8 cellular contexts compared by ENCODE assay signal in genomic region chr16:2778692-2778958, GRCh38. TPM values are rescaled to one million over a fixed set of nuclear protein-coding genes. Genes with fewer than 3 reads are reported as not detected.
DNase-seq lines count a peak whose midpoint lies in the region; ATAC-seq, FAIRE-seq and TF ChIP-seq lines count a peak whose summit lies in the region.
"Had no signal": no experiment of that assay in that cellular context is flagged by ENCODE, and none has a peak within 500 bp of the region (broad histone marks: within the 10 kb centered on the region; RNA-seq: fewer than 3 reads in every experiment).

No MANE protein-coding gene starts in this region.

- TF ChIP-seq POLR2A in HepG2 (IDR thresholded peaks at IDR 0.05; ENCODE audit: insufficient read depth in 1 of 2, low read depth in 2 of 2, low read length in 2 of 2) = no peak; a peak in 1 of 4 replicates
- TF ChIP-seq POLR2A in right lobe of liver (IDR thresholded peaks at IDR 0.05) = no peak
- TF ChIP-seq POLR2A in vagina (IDR thresholded peaks at IDR 0.05) = no peak

- TF ChIP-seq RAD21 in HepG2 (CRISPR knock-in tag; IDR thresholded peaks at IDR 0.05) = no peak

- no peak for TF ChIP-seq EP300 in HepG2 (IDR thresholded peaks at IDR 0.05; ENCODE audit: low read depth in 2 of 2, low read length in 2 of 2)
- TF ChIP-seq EP300 in HepG2 (CRISPR knock-in tag; IDR thresholded peaks at IDR 0.05; ENCODE audit: borderline replicate concordance) = no peak

- no peak for ATAC-seq in HepG2
- ATAC-seq in right lobe of liver = no peak

- peak overlapping the region in 2 of 3 experiments; percentile 98 to 100; a peak in 4 of 6 replicates for H3K4me3 ChIP-seq in HepG2 (replicated peaks in 1 of 3; ENCODE audit: insufficient read depth in 1 of 3, low read depth in 2 of 3, low read length in 3 of 3)
- peak overlapping the region in 1 of 3 donors; percentile 75 for H3K4me3 ChIP-seq in right lobe of liver
- no peak overlapping the region for H3K4me3 ChIP-seq in right atrium auricular region
- H3K4me3 ChIP-seq in vagina = peak overlapping the region in 1 of 2 donors; percentile 99

- H3K4me1 ChIP-seq in HepG2 (ENCODE audit: insufficient read depth, low read length) = peaks cover 25% of the 10 kb centered on the region
- H3K4me1 ChIP-seq in right lobe of liver = peaks cover 0 to 16% (median 3%) of the 10 kb centered on the region in 4 donors
- peaks cover 0 to 37% of the 10 kb centered on the region in 2 donors for H3K4me1 ChIP-seq in right atrium auricular region
- H3K4me1 ChIP-seq in vagina = peaks cover 40% of the 10 kb centered on the region

- H3K36me3 ChIP-seq in HepG2 (replicated peaks in 1 of 2; ENCODE audit: control insufficient read depth in 1 of 2, insufficient read depth in 2 of 2, low read length in 2 of 2) (peaks cover 7 to 13% of the 10 kb centered on the region in 2 experiments; a peak in 4 of 5 replicates), right lobe of liver (peaks cover 0 to 13% (median under 1%) of the 10 kb centered on the region in 4 donors), right atrium auricular region (no peaks in the 10 kb centered on the region), vagina (peaks cover 0 to 11% of the 10 kb centered on the region in 2 donors)

- H3K9ac ChIP-seq in HepG2 (ENCODE audit: insufficient read depth, low read depth, low read length) = 0 out of 2 replicates have a peak overlapping the region, but pooled peaks have one; percentile 100

- CTCF ChIA-PET in HepG2 (lab: Yijun Ruan, JAX; ENCODE audit: low intra/inter-chr PET ratio, low total read pairs) = no interaction called here

- intact Hi-C loops in HepG2 (cut with micrococcal nuclease; ENCODE audit: unreplicated experiment) (no loop called here), right lobe of liver (cut with DNase I) (no loop called here), vagina (cut with DNase I) (no loop called here)

- in situ Hi-C loops in HepG2 (cut with HindIII; ENCODE audit: extremely low pct_ligation_motif_present, low pct_unique_long_range_greater_than_20kb) = no loop called here

- no peak overlapping the region for H2AFZ ChIP-seq in HepG2 (ENCODE audit: low read length)

- peaks cover 0 to 14% of the 10 kb centered on the region in 2 experiments; a peak in 4 of 5 replicates for H3K27me3 ChIP-seq in HepG2 (ENCODE audit: control insufficient read depth in 1 of 2, insufficient read depth in 2 of 2, low read length in 2 of 2)
- no peaks in the 10 kb centered on the region for H3K27me3 ChIP-seq in right lobe of liver
- no peaks in the 10 kb centered on the region for H3K27me3 ChIP-seq in right atrium auricular region
- H3K27me3 ChIP-seq in vagina = no peaks in the 10 kb centered on the region

- TF ChIP-seq CTCF in HepG2 (CRISPR knock-in tag; IDR thresholded peaks at IDR 0.05) (no peak), right lobe of liver (IDR thresholded peaks at IDR 0.05) (no peak), right atrium auricular region (IDR thresholded peaks at IDR 0.05) (no peak), vagina (IDR thresholded peaks at IDR 0.05) (no peak)

- FAIRE-seq in HepG2 (lab: Jason Lieb, UNC) = no peak

- no TSS peak for BruUV-seq in HepG2 (replicated peaks; lab: Mats Ljungman, UMichigan)

- no peaks in the 10 kb centered on the region for H3K9me3 ChIP-seq in HepG2 (ENCODE audit: low read length)
- no peaks in the 10 kb centered on the region for H3K9me3 ChIP-seq in right lobe of liver
- H3K9me3 ChIP-seq in right atrium auricular region = no peaks in the 10 kb centered on the region
- H3K9me3 ChIP-seq in vagina = no peaks in the 10 kb centered on the region

- no peaks in the 10 kb centered on the region for H4K20me1 ChIP-seq in HepG2 (ENCODE audit: insufficient read depth, low read length)

- no peak for DNase-seq in HepG2 (ENCODE audit: low spot score)
- DNase-seq in right lobe of liver = no peak
- DNase-seq in right atrium auricular region (ENCODE audit: low spot score) = no peak
- DNase-seq in vagina (ENCODE audit: extremely low spot score in 2 of 2) = no peak
- DNase-seq in hepatic stellate cell (ENCODE audit: low spot score) = no peak
- no peak for DNase-seq in NCI-H82 (lab: John Stamatoyannopoulos, UW)
- DNase-seq: DMS79 had no signal

- H3K4me2 ChIP-seq in HepG2 (ENCODE audit: low read depth, low read length) = peak overlapping the region; percentile 100

- 98% methylated on average over 12 of the region's 12 CpGs for WGBS in HepG2 (ENCODE audit: low lambda C conversion rate)
- no CpG with 5 or more reads among the region's 12 CpGs for WGBS in right lobe of liver (ENCODE audit: insufficient coverage, low coverage, low lambda C conversion rate, missing lambda C conversion rate)

- H3K79me2 ChIP-seq in HepG2 (ENCODE audit: insufficient read depth, low read length) = peaks cover 33% of the 10 kb centered on the region

- H3K27ac ChIP-seq in HepG2 (ENCODE audit: extremely low read length, insufficient read depth, low read length) (no peak overlapping the region), right lobe of liver (no peak overlapping the region), right atrium auricular region (peak overlapping the region; percentile 98 to 100), vagina (peak overlapping the region; percentile 100)

- POLR2A ChIA-PET in HepG2 (lab: Yijun Ruan, JAX) = interaction anchor here (1.7 to 6.1 kb wide), 2 partner anchors 16 to 26 kb away, joined by 5 to 74 read pairs; partner anchors contain the start of gene SRRM2

RNA-seq across cellular contexts. Expression of gene ELOB, which starts 1.5 kb away (rescaled TPM):
- total RNA-seq in HepG2 (2016; rRNA removed; fragmentation: Illumina TruSeq; extraction: Trizol) (208 and 253 TPM in 2 replicates), right lobe of liver (100 to 1,000 TPM in 5 of 6 experiments, 10 to 100 TPM in 1; 97.5 to 521 (median 122) TPM), right atrium auricular region (100 to 1,000 TPM; 408 to 856 TPM), vagina (530 TPM)
- total RNA-seq in HepG2 (2016; cell fraction: cytosol; rRNA removed; fragmentation: Illumina TruSeq; extraction: Trizol; ENCODE audit: low read depth) = 337 and 393 TPM in 2 replicates
- total RNA-seq in HepG2 (2016; cell fraction: insoluble cytoplasmic fraction; rRNA removed; fragmentation: Illumina TruSeq; extraction: Trizol) = 204 and 279 TPM in 2 replicates
- 174 and 204 TPM in 2 replicates for total RNA-seq in HepG2 (2016; cell fraction: membrane; rRNA removed; fragmentation: Illumina TruSeq; extraction: Trizol)
- 53.2 and 75.0 TPM in 2 replicates for total RNA-seq in HepG2 (2016; cell fraction: nucleus; rRNA removed; fragmentation: Illumina TruSeq; extraction: Trizol)
- 225 and 236 TPM in 2 replicates for polyA plus RNA-seq in HepG2 (2011; rRNA removed)
- polyA plus RNA-seq in HepG2 (2011; cell fraction: cytosol; rRNA removed) = 204 and 385 TPM in 2 replicates
- polyA plus RNA-seq in HepG2 (2011; cell fraction: nucleus; rRNA removed) = 89.2 and 109 TPM in 2 replicates
- 108 and 117 TPM in 2 replicates for polyA plus RNA-seq in HepG2 (2012)
- 547 and 569 TPM in 2 replicates for polyA plus RNA-seq in HepG2 (2016; cell fraction: cytosol; fragmentation: Illumina TruSeq; extraction: Trizol; ENCODE audit: low read depth)
- 265 and 294 TPM in 2 replicates for polyA plus RNA-seq in HepG2 (2016; cell fraction: insoluble cytoplasmic fraction; fragmentation: Illumina TruSeq; extraction: Trizol; ENCODE audit: low read depth)
- 203 and 243 TPM in 2 replicates for polyA plus RNA-seq in HepG2 (2016; cell fraction: membrane; fragmentation: Illumina TruSeq; extraction: Trizol; ENCODE audit: low read depth)
- 127 and 128 TPM in 2 replicates for polyA plus RNA-seq in HepG2 (2016; cell fraction: nucleus; fragmentation: Illumina TruSeq; extraction: Trizol; ENCODE audit: insufficient read depth, low read depth)
- polyA minus RNA-seq in HepG2 (2011; rRNA and poly(A)+ RNA removed; ENCODE audit: low replicate concordance) = 125 and 227 TPM in 2 replicates
- polyA minus RNA-seq in HepG2 (2011; cell fraction: cytosol; rRNA and poly(A)+ RNA removed) = 25.2 and 36.1 TPM in 2 replicates
- polyA minus RNA-seq in HepG2 (2011; cell fraction: nucleus; rRNA and poly(A)+ RNA removed) = 9.8 and 9.9 TPM in 2 replicates

RNA-seq across cellular contexts. Expression of gene PRSS33, which starts 8.7 kb away (rescaled TPM):
- total RNA-seq in HepG2 (2016; rRNA removed; fragmentation: Illumina TruSeq; extraction: Trizol) (not detected in 2 replicates), right lobe of liver (not detected), right atrium auricular region (not detected), vagina (not detected)
- total RNA-seq in HepG2 (2016; cell fraction: cytosol; rRNA removed; fragmentation: Illumina TruSeq; extraction: Trizol; ENCODE audit: low read depth) = not detected in 2 replicates
- total RNA-seq in HepG2 (2016; cell fraction: insoluble cytoplasmic fraction; rRNA removed; fragmentation: Illumina TruSeq; extraction: Trizol) = not detected in 2 replicates
- total RNA-seq in HepG2 (2016; cell fraction: membrane; rRNA removed; fragmentation: Illumina TruSeq; extraction: Trizol) = not detected in 2 replicates
- not detected in 2 replicates for total RNA-seq in HepG2 (2016; cell fraction: nucleus; rRNA removed; fragmentation: Illumina TruSeq; extraction: Trizol)
- polyA plus RNA-seq in HepG2 (2011; rRNA removed) = not detected in 2 replicates
- not detected in 2 replicates for polyA plus RNA-seq in HepG2 (2011; cell fraction: cytosol; rRNA removed)
- polyA plus RNA-seq in HepG2 (2011; cell fraction: nucleus; rRNA removed) = not detected in 2 replicates
- polyA plus RNA-seq in HepG2 (2012) = not detected in 2 replicates
- not detected in 2 replicates for polyA plus RNA-seq in HepG2 (2016; cell fraction: cytosol; fragmentation: Illumina TruSeq; extraction: Trizol; ENCODE audit: low read depth)
- not detected in 2 replicates for polyA plus RNA-seq in HepG2 (2016; cell fraction: insoluble cytoplasmic fraction; fragmentation: Illumina TruSeq; extraction: Trizol; ENCODE audit: low read depth)
- polyA plus RNA-seq in HepG2 (2016; cell fraction: membrane; fragmentation: Illumina TruSeq; extraction: Trizol; ENCODE audit: low read depth) = not detected in 2 replicates
- polyA plus RNA-seq in HepG2 (2016; cell fraction: nucleus; fragmentation: Illumina TruSeq; extraction: Trizol; ENCODE audit: insufficient read depth, low read depth) = not detected in 2 replicates
- not detected in 2 replicates for polyA minus RNA-seq in HepG2 (2011; rRNA and poly(A)+ RNA removed; ENCODE audit: low replicate concordance)
- not detected in 2 replicates for polyA minus RNA-seq in HepG2 (2011; cell fraction: cytosol; rRNA and poly(A)+ RNA removed)
- polyA minus RNA-seq in HepG2 (2011; cell fraction: nucleus; rRNA and poly(A)+ RNA removed) = not detected in 2 replicates
- total RNA-seq: urinary bladder had no signal
- polyA plus RNA-seq: urinary bladder had no signal

RNA-seq across cellular contexts. Expression of gene PRSS41, which starts 19.6 kb away (rescaled TPM):
- total RNA-seq in HepG2 (2016; rRNA removed; fragmentation: Illumina TruSeq; extraction: Trizol) = not detected in 2 replicates
- total RNA-seq in HepG2 (2016; cell fraction: cytosol; rRNA removed; fragmentation: Illumina TruSeq; extraction: Trizol; ENCODE audit: low read depth) = not detected in 2 replicates
- total RNA-seq in HepG2 (2016; cell fraction: insoluble cytoplasmic fraction; rRNA removed; fragmentation: Illumina TruSeq; extraction: Trizol) = not detected in 2 replicates
- total RNA-seq in HepG2 (2016; cell fraction: membrane; rRNA removed; fragmentation: Illumina TruSeq; extraction: Trizol) = not detected in 2 replicates
- not detected in 2 replicates for total RNA-seq in HepG2 (2016; cell fraction: nucleus; rRNA removed; fragmentation: Illumina TruSeq; extraction: Trizol)
- not detected in 2 replicates for polyA plus RNA-seq in HepG2 (2011; rRNA removed)
- not detected in 2 replicates for polyA plus RNA-seq in HepG2 (2011; cell fraction: cytosol; rRNA removed)
- polyA plus RNA-seq in HepG2 (2011; cell fraction: nucleus; rRNA removed) = not detected in 2 replicates
- polyA plus RNA-seq in HepG2 (2012) = not detected in 2 replicates
- polyA plus RNA-seq in HepG2 (2016; cell fraction: cytosol; fragmentation: Illumina TruSeq; extraction: Trizol; ENCODE audit: low read depth) = not detected in 2 replicates
- polyA plus RNA-seq in HepG2 (2016; cell fraction: insoluble cytoplasmic fraction; fragmentation: Illumina TruSeq; extraction: Trizol; ENCODE audit: low read depth) = not detected in 2 replicates
- polyA plus RNA-seq in HepG2 (2016; cell fraction: membrane; fragmentation: Illumina TruSeq; extraction: Trizol; ENCODE audit: low read depth) = not detected in 2 replicates
- polyA plus RNA-seq in HepG2 (2016; cell fraction: nucleus; fragmentation: Illumina TruSeq; extraction: Trizol; ENCODE audit: insufficient read depth, low read depth) = not detected in 2 replicates
- 0.14 TPM in 1 of 2 replicates, not detected in the other for polyA minus RNA-seq in HepG2 (2011; rRNA and poly(A)+ RNA removed; ENCODE audit: low replicate concordance)
- polyA minus RNA-seq in HepG2 (2011; cell fraction: cytosol; rRNA and poly(A)+ RNA removed) = not detected in 2 replicates
- polyA minus RNA-seq in HepG2 (2011; cell fraction: nucleus; rRNA and poly(A)+ RNA removed) = not detected in 2 replicates
- total RNA-seq in right lobe of liver = not detected
- not detected for total RNA-seq in right atrium auricular region
- total RNA-seq in vagina = not detected
- total RNA-seq: urinary bladder had no signal
- polyA plus RNA-seq: urinary bladder had no signal

RNA-seq across cellular contexts. Expression of gene SRRM2, which starts 26.2 kb away (rescaled TPM):
- total RNA-seq in HepG2 (2016; rRNA removed; fragmentation: Illumina TruSeq; extraction: Trizol) (50.4 and 80.6 TPM in 2 replicates), right lobe of liver (100 to 1,000 TPM; 111 to 419 (median 289) TPM), right atrium auricular region (100 to 1,000 TPM; 118 to 174 TPM), vagina (534 TPM)
- total RNA-seq in HepG2 (2016; cell fraction: cytosol; rRNA removed; fragmentation: Illumina TruSeq; extraction: Trizol; ENCODE audit: low read depth) = 41.5 and 43.0 TPM in 2 replicates
- 44.1 and 73.0 TPM in 2 replicates for total RNA-seq in HepG2 (2016; cell fraction: insoluble cytoplasmic fraction; rRNA removed; fragmentation: Illumina TruSeq; extraction: Trizol)
- total RNA-seq in HepG2 (2016; cell fraction: membrane; rRNA removed; fragmentation: Illumina TruSeq; extraction: Trizol) = 48.8 and 52.0 TPM in 2 replicates
- total RNA-seq in HepG2 (2016; cell fraction: nucleus; rRNA removed; fragmentation: Illumina TruSeq; extraction: Trizol) = 159 and 170 TPM in 2 replicates
- polyA plus RNA-seq in HepG2 (2011; rRNA removed) = 112 and 125 TPM in 2 replicates
- polyA plus RNA-seq in HepG2 (2011; cell fraction: cytosol; rRNA removed) = 40.5 and 54.4 TPM in 2 replicates
- 1,408 and 1,626 TPM in 2 replicates for polyA plus RNA-seq in HepG2 (2011; cell fraction: nucleus; rRNA removed)
- 364 and 397 TPM in 2 replicates for polyA plus RNA-seq in HepG2 (2012)
- 15.2 and 19.4 TPM in 2 replicates for polyA plus RNA-seq in HepG2 (2016; cell fraction: cytosol; fragmentation: Illumina TruSeq; extraction: Trizol; ENCODE audit: low read depth)
- 169 and 221 TPM in 2 replicates for polyA plus RNA-seq in HepG2 (2016; cell fraction: insoluble cytoplasmic fraction; fragmentation: Illumina TruSeq; extraction: Trizol; ENCODE audit: low read depth)
- 38.4 and 49.5 TPM in 2 replicates for polyA plus RNA-seq in HepG2 (2016; cell fraction: membrane; fragmentation: Illumina TruSeq; extraction: Trizol; ENCODE audit: low read depth)
- 998 and 1,215 TPM in 2 replicates for polyA plus RNA-seq in HepG2 (2016; cell fraction: nucleus; fragmentation: Illumina TruSeq; extraction: Trizol; ENCODE audit: insufficient read depth, low read depth)
- 125 and 143 TPM in 2 replicates for polyA minus RNA-seq in HepG2 (2011; rRNA and poly(A)+ RNA removed; ENCODE audit: low replicate concordance)
- polyA minus RNA-seq in HepG2 (2011; cell fraction: cytosol; rRNA and poly(A)+ RNA removed) = 88.7 and 111 TPM in 2 replicates
- 176 and 198 TPM in 2 replicates for polyA minus RNA-seq in HepG2 (2011; cell fraction: nucleus; rRNA and poly(A)+ RNA removed)

RNA-seq across cellular contexts. Expression of gene PRSS21, which starts 38.4 kb away (rescaled TPM):
- total RNA-seq in HepG2 (2016; rRNA removed; fragmentation: Illumina TruSeq; extraction: Trizol) (not detected in 2 replicates), right lobe of liver (not detected), right atrium auricular region (not detected), vagina (not detected)
- total RNA-seq in HepG2 (2016; cell fraction: cytosol; rRNA removed; fragmentation: Illumina TruSeq; extraction: Trizol; ENCODE audit: low read depth) = not detected in 2 replicates
- not detected in 2 replicates for total RNA-seq in HepG2 (2016; cell fraction: insoluble cytoplasmic fraction; rRNA removed; fragmentation: Illumina TruSeq; extraction: Trizol)
- total RNA-seq in HepG2 (2016; cell fraction: membrane; rRNA removed; fragmentation: Illumina TruSeq; extraction: Trizol) = not detected in 2 replicates
- not detected in 2 replicates for total RNA-seq in HepG2 (2016; cell fraction: nucleus; rRNA removed; fragmentation: Illumina TruSeq; extraction: Trizol)
- polyA plus RNA-seq in HepG2 (2011; rRNA removed) = not detected in 2 replicates
- not detected in 2 replicates for polyA plus RNA-seq in HepG2 (2011; cell fraction: cytosol; rRNA removed)
- not detected in 2 replicates for polyA plus RNA-seq in HepG2 (2011; cell fraction: nucleus; rRNA removed)
- polyA plus RNA-seq in HepG2 (2012) = not detected in 2 replicates
- polyA plus RNA-seq in HepG2 (2016; cell fraction: cytosol; fragmentation: Illumina TruSeq; extraction: Trizol; ENCODE audit: low read depth) = not detected in 2 replicates
- polyA plus RNA-seq in HepG2 (2016; cell fraction: insoluble cytoplasmic fraction; fragmentation: Illumina TruSeq; extraction: Trizol; ENCODE audit: low read depth) = not detected in 2 replicates
- not detected in 2 replicates for polyA plus RNA-seq in HepG2 (2016; cell fraction: membrane; fragmentation: Illumina TruSeq; extraction: Trizol; ENCODE audit: low read depth)
- polyA plus RNA-seq in HepG2 (2016; cell fraction: nucleus; fragmentation: Illumina TruSeq; extraction: Trizol; ENCODE audit: insufficient read depth, low read depth) = not detected in 2 replicates
- polyA minus RNA-seq in HepG2 (2011; rRNA and poly(A)+ RNA removed; ENCODE audit: low replicate concordance) = 0.32 and 219 TPM in 2 replicates
- polyA minus RNA-seq in HepG2 (2011; cell fraction: cytosol; rRNA and poly(A)+ RNA removed) = 1.1 TPM in 1 of 2 replicates, not detected in the other
- 0.50 and 0.64 TPM in 2 replicates for polyA minus RNA-seq in HepG2 (2011; cell fraction: nucleus; rRNA and poly(A)+ RNA removed)
- total RNA-seq: urinary bladder had no signal

Comparison
In these comparisons a context has a peak if more than half of its experiments do, and no peak if none do; other contexts are left out.
1. H3K27ac ChIP-seq: peak in right atrium auricular region (2 of 2) and vagina (single experiment); none in HepG2 (single experiment) and right lobe of liver (0 of 3).
2. H3K4me3 ChIP-seq: peak in HepG2 (2 of 3); none in right atrium auricular region (0 of 2).